In the genomic region with DNA sequence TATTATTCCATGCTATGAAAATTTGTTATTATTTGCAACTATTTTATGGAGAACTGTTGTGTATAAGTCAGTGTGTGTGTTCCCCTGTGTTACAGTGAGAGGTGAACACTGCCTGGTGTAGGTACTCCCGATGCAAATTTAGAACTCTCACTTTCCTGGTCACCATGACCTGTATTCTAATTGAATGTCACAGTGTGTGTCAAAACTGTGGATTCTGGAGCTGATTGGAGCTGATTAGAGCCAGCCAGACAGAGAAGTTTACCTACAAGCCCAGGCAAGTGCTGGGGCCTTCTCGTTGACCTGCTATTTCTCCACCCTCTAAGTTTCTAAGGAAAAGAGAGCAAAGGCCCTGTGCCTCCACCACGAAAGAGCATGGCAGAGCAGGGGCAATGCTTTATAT, we compare ENCODE assay signal across 34 cellular contexts.
"Had no signal": no experiment of that assay in that cellular context is flagged by ENCODE, and none has a peak within 500 bp of the region (broad histone marks: within the 10 kb centered on the region; RNA-seq: fewer than 3 reads in every experiment).

No MANE protein-coding gene starts in this region.

- DNase-seq: activated CD4-positive, alpha-beta memory T cell treated with anti-CD3 and anti-CD28 coated beads for 36 hours; activated CD4-positive, alpha-beta T cell treated with anti-CD3 and anti-CD28 coated beads for 36 hours; activated CD4-positive, alpha-beta T cell treated with anti-CD3 and anti-CD28 coated beads, Interleukin-2, amount 50 U/mL, for 1 hour; activated CD8-positive, alpha-beta memory T cell treated with anti-CD3 and anti-CD28 coated beads, Interleukin-2, amount 50 U/mL, for 4 hours; activated gamma-delta T cell treated with Interleukin-2 at 50 U/mL for 16 hours; activated naive CD4-positive, alpha-beta T cell treated with anti-CD3 and anti-CD28 coated beads for 36 hours; activated naive CD8-positive, alpha-beta T cell treated with anti-CD3 and anti-CD28 coated beads, Interleukin-2, amount 50 U/mL, for 24 hours; activated T-cell treated with anti-CD3 and anti-CD28 coated beads for 4 hours; activated T-cell treated with anti-CD3 and anti-CD28 coated beads, Interleukin-2, amount 50 U/mL, for 4 hours; anterior cingulate cortex; central memory CD4-positive, alpha-beta T cell; Karpas-422; KBM-7; MG63; NCI-H1048; NCI-H1105 treated with DMSO at 0.1 percent for 48 hours; NCI-H1436; NCI-H187; NCI-H2029 treated with DMSO at 0.1 percent for 48 hours; NCI-H2107; NCI-H226; NCI-H446 treated with DMSO at 0.1 percent for 48 hours; NCI-H774; SHP77; SK-N-SH had no signal

- H3K27ac Mint-ChIP-seq: activated CD4-positive, alpha-beta memory T cell treated with anti-CD3 and anti-CD28 coated beads for 36 hours; activated CD4-positive, alpha-beta T cell treated with anti-CD3 and anti-CD28 coated beads for 36 hours; activated naive CD4-positive, alpha-beta T cell treated with anti-CD3 and anti-CD28 coated beads for 36 hours; activated naive CD8-positive, alpha-beta T cell; activated naive CD8-positive, alpha-beta T cell treated with anti-CD3 and anti-CD28 coated beads, Interleukin-2, amount 50 U/mL, for 24 hours; activated T-helper 1 cell treated with anti-CD3 and anti-CD28 coated beads, Interleukin-12 subunit alpha, Interleukin-12 subunit beta, Interleukin-2, Interleukin-4 antibody, amounts not matched to agents 30 ng/mL and 10 ng/mL and 1 ng/mL, durations not matched to agents 14 hours and 24 hours and 36 hours; IgD-negative memory B cell; T-helper 1 cell treated with Interleukin-12 subunit alpha and Interleukin-12 subunit beta and Interleukin-4 antibody, amounts not matched to agents 30 μg/mL and 1 μg/mL, for 36 hours; T-helper 2 cell treated with Interferon-gamma antibody and Interleukin-4, amounts not matched to agents 5 μg/mL and 100 μg/mL, for 36 hours had no signal

- H3K27ac ChIP-seq: SJSA1 had no signal

- H3K4me3 Mint-ChIP-seq: activated CD4-positive, alpha-beta memory T cell treated with anti-CD3 and anti-CD28 coated beads for 36 hours; activated CD4-positive, alpha-beta T cell treated with anti-CD3 and anti-CD28 coated beads for 36 hours; activated naive CD4-positive, alpha-beta T cell treated with anti-CD3 and anti-CD28 coated beads for 36 hours; activated naive CD8-positive, alpha-beta T cell; activated naive CD8-positive, alpha-beta T cell treated with anti-CD3 and anti-CD28 coated beads, Interleukin-2, amount 50 U/mL, for 24 hours; activated T-cell treated with anti-CD3 and anti-CD28 coated beads, Interleukin-2, amount 50 U/mL, for 4 hours; activated T-helper 1 cell treated with anti-CD3 and anti-CD28 coated beads, Interleukin-12 subunit alpha, Interleukin-12 subunit beta, Interleukin-2, Interleukin-4 antibody, amounts not matched to agents 30 ng/mL and 10 ng/mL and 1 ng/mL, durations not matched to agents 14 hours and 24 hours and 36 hours; brain; IgD-negative memory B cell; T-helper 1 cell treated with Interleukin-12 subunit alpha and Interleukin-12 subunit beta and Interleukin-4 antibody, amounts not matched to agents 30 μg/mL and 1 μg/mL, for 36 hours; T-helper 2 cell treated with Interferon-gamma antibody and Interleukin-4, amounts not matched to agents 5 μg/mL and 100 μg/mL, for 36 hours had no signal

- H3K27me3 Mint-ChIP-seq: activated CD4-positive, alpha-beta memory T cell treated with anti-CD3 and anti-CD28 coated beads for 36 hours; activated CD4-positive, alpha-beta T cell treated with anti-CD3 and anti-CD28 coated beads for 36 hours; brain had no signal

- H3K4me1 Mint-ChIP-seq: activated CD4-positive, alpha-beta T cell treated with anti-CD3 and anti-CD28 coated beads for 36 hours; activated naive CD8-positive, alpha-beta T cell treated with anti-CD3 and anti-CD28 coated beads, Interleukin-2, amount 50 U/mL, for 24 hours; IgD-negative memory B cell had no signal

- ATAC-seq: activated CD4-positive, alpha-beta T cell treated with anti-CD3 and anti-CD28 coated beads for 36 hours; activated CD4-positive, CD25-positive, alpha-beta regulatory T cell treated with anti-CD3 and anti-CD28 coated beads, Interleukin-2, amount 50 U/mL, for 24 hours; activated naive CD8-positive, alpha-beta T cell treated with anti-CD3 and anti-CD28 coated beads, Interleukin-2, amount 50 U/mL, for 24 hours; activated T-cell treated with anti-CD3 and anti-CD28 coated beads, Interleukin-2, amount 50 U/mL, for 4 hours; Panc1 had no signal

- H3K4me1 ChIP-seq: SJSA1 had no signal

- H3K9me3 Mint-ChIP-seq: activated CD4-positive, alpha-beta memory T cell treated with anti-CD3 and anti-CD28 coated beads for 36 hours; activated naive CD4-positive, alpha-beta T cell treated with anti-CD3 and anti-CD28 coated beads for 36 hours; activated naive CD8-positive, alpha-beta T cell treated with anti-CD3 and anti-CD28 coated beads, Interleukin-2, amount 50 U/mL, for 24 hours; activated T-cell treated with anti-CD3 and anti-CD28 coated beads, Interleukin-2, amount 50 U/mL, for 4 hours; activated T-helper 1 cell treated with anti-CD3 and anti-CD28 coated beads, Interleukin-12 subunit alpha, Interleukin-12 subunit beta, Interleukin-2, Interleukin-4 antibody, amounts not matched to agents 30 ng/mL and 10 ng/mL and 1 ng/mL, durations not matched to agents 14 hours and 24 hours and 36 hours; brain; T-helper 1 cell treated with Interleukin-12 subunit alpha and Interleukin-12 subunit beta and Interleukin-4 antibody, amounts not matched to agents 30 μg/mL and 1 μg/mL, for 36 hours; T-helper 2 cell treated with Interferon-gamma antibody and Interleukin-4, amounts not matched to agents 5 μg/mL and 100 μg/mL, for 36 hours had no signal

- H3K4me2 ChIP-seq: SK-N-SH had no signal

- H3K36me3 Mint-ChIP-seq: activated CD4-positive, alpha-beta memory T cell treated with anti-CD3 and anti-CD28 coated beads for 36 hours; activated naive CD8-positive, alpha-beta T cell; brain; IgD-negative memory B cell had no signal

- H3K9ac ChIP-seq: SK-N-SH had no signal

- H3K4me3 ChIP-seq: MG63, SJSA1 had no signal

- H3K36me3 ChIP-seq: MG63, SJSA1 had no signal

- H3K9me3 ChIP-seq: MG63, SJSA1, SK-N-SH had no signal

- H3K27me3 ChIP-seq: MG63, SJSA1 had no signal
